ENCODE assay signal across 22 cellular contexts in genomic region chr18:33851546-33852078, GRCh38.
"Had no signal": no experiment of that assay in that cellular context is flagged by ENCODE, and none has a peak within 500 bp of the region (broad histone marks: within the 10 kb centered on the region; RNA-seq: fewer than 3 reads in every experiment).

No MANE protein-coding gene starts in this region.

- H3K27me3 Mint-ChIP-seq: activated CD4-positive, alpha-beta memory T cell treated with anti-CD3 and anti-CD28 coated beads, Interleukin-2, amount 10 ng/mL, durations not matched to agents 7 days and 5 days; activated CD4-positive, alpha-beta T cell treated with anti-CD3 and anti-CD28 coated beads, Interleukin-2, amount 10 ng/mL, durations not matched to agents 7 days and 5 days; activated naive CD8-positive, alpha-beta T cell treated with anti-CD3 and anti-CD28 coated beads for 36 hours; activated T-helper 17 cell treated with anti-CD3 and anti-CD28 coated beads, Interleukin-2, amount 50 U/mL, for 72 hours had no signal

- ATAC-seq: activated T-helper 17 cell treated with anti-CD3 and anti-CD28 coated beads, Interleukin-2, amount 50 U/mL, for 72 hours had no signal

- H3K4me1 Mint-ChIP-seq: activated CD4-positive, alpha-beta memory T cell treated with anti-CD3 and anti-CD28 coated beads, Interleukin-2, amount 10 ng/mL, durations not matched to agents 7 days and 5 days; activated CD4-positive, alpha-beta T cell treated with anti-CD3 and anti-CD28 coated beads, Interleukin-2, amount 10 ng/mL, durations not matched to agents 7 days and 5 days; activated naive CD8-positive, alpha-beta T cell treated with anti-CD3 and anti-CD28 coated beads for 36 hours; activated T-helper 17 cell treated with anti-CD3 and anti-CD28 coated beads, Interleukin-2, amount 50 U/mL, for 72 hours had no signal

- DNase-seq: activated CD4-positive, alpha-beta memory T cell treated with anti-CD3 and anti-CD28 coated beads, Interleukin-2, amount 10 ng/mL, durations not matched to agents 7 days and 5 days; activated CD4-positive, alpha-beta T cell treated with anti-CD3 and anti-CD28 coated beads, Interleukin-2, amount 10 ng/mL, durations not matched to agents 7 days and 5 days; activated CD4-positive, CD25-positive, alpha-beta regulatory T cell; activated gamma-delta T cell; activated naive CD4-positive, alpha-beta T cell treated with anti-CD3 and anti-CD28 coated beads for 36 hours; activated naive CD8-positive, alpha-beta T cell treated with anti-CD3 and anti-CD28 coated beads for 36 hours; activated T-cell treated with anti-CD3 and anti-CD28 coated beads for 4 hours; activated T-cell treated with anti-CD3 and anti-CD28 coated beads, Interleukin-2, amount 50 U/mL, for 48 hours; cerebellar nuclear complex; MV-4-11; NCI-H1105; NCI-H1436; NCI-H1694 treated with DMSO at 0.1 percent for 48 hours; NCI-H2081; NCI-H510A treated with DMSO at 0.1 percent for 48 hours; NCI-H69; PC-9; SHP77 treated with DMSO at 0.1 percent for 48 hours had no signal

- H3K4me3 Mint-ChIP-seq: activated CD4-positive, alpha-beta memory T cell treated with anti-CD3 and anti-CD28 coated beads, Interleukin-2, amount 10 ng/mL, durations not matched to agents 7 days and 5 days; activated CD4-positive, alpha-beta T cell treated with anti-CD3 and anti-CD28 coated beads, Interleukin-2, amount 10 ng/mL, durations not matched to agents 7 days and 5 days; activated naive CD4-positive, alpha-beta T cell treated with anti-CD3 and anti-CD28 coated beads for 36 hours; activated naive CD8-positive, alpha-beta T cell treated with anti-CD3 and anti-CD28 coated beads for 36 hours; activated T-helper 17 cell treated with anti-CD3 and anti-CD28 coated beads, Interleukin-2, amount 50 U/mL, for 72 hours; T-helper 1 cell treated with Interleukin-12 subunit alpha and Interleukin-12 subunit beta and Interleukin-4 antibody, amounts not matched to agents 30 μg/mL and 1 μg/mL, for 36 hours had no signal

- H3K36me3 Mint-ChIP-seq: activated naive CD8-positive, alpha-beta T cell treated with anti-CD3 and anti-CD28 coated beads for 36 hours had no signal

- H3K27ac Mint-ChIP-seq: activated CD4-positive, alpha-beta memory T cell treated with anti-CD3 and anti-CD28 coated beads, Interleukin-2, amount 10 ng/mL, durations not matched to agents 7 days and 5 days; activated CD4-positive, alpha-beta T cell treated with anti-CD3 and anti-CD28 coated beads, Interleukin-2, amount 10 ng/mL, durations not matched to agents 7 days and 5 days; activated naive CD4-positive, alpha-beta T cell treated with anti-CD3 and anti-CD28 coated beads for 36 hours; activated naive CD8-positive, alpha-beta T cell treated with anti-CD3 and anti-CD28 coated beads for 36 hours; activated T-helper 17 cell treated with anti-CD3 and anti-CD28 coated beads, Interleukin-2, amount 50 U/mL, for 72 hours; T-helper 1 cell treated with Interleukin-12 subunit alpha and Interleukin-12 subunit beta and Interleukin-4 antibody, amounts not matched to agents 30 μg/mL and 1 μg/mL, for 36 hours had no signal

- H3K9me3 Mint-ChIP-seq: activated CD4-positive, alpha-beta memory T cell treated with anti-CD3 and anti-CD28 coated beads, Interleukin-2, amount 10 ng/mL, durations not matched to agents 7 days and 5 days; activated CD4-positive, alpha-beta T cell treated with anti-CD3 and anti-CD28 coated beads, Interleukin-2, amount 10 ng/mL, durations not matched to agents 7 days and 5 days; T-helper 1 cell treated with Interleukin-12 subunit alpha and Interleukin-12 subunit beta and Interleukin-4 antibody, amounts not matched to agents 30 μg/mL and 1 μg/mL, for 36 hours had no signal

- FAIRE-seq: colon, TTC549 had no signal
